8 cellular contexts compared by ENCODE assay signal in genomic region chr16:9094008-9094846, GRCh38. TPM values are rescaled to one million over a fixed set of nuclear protein-coding genes. Genes with fewer than 3 reads are reported as not detected.
A peak's percentile ranks its signal among the peaks of the same experiment; 100 is the strongest.
DNase-seq lines count a peak whose midpoint lies in the region; ATAC-seq and TF ChIP-seq lines count a peak whose summit lies in the region.

No MANE protein-coding gene starts in this region.

- H3K36me3 ChIP-seq in Caco-2 (ENCODE audit: control insufficient read depth, insufficient read depth, low read length) (peaks cover 3% of the 10 kb centered on the region), OCI-LY3 (replicated peaks; ENCODE audit: low read depth, low read length) (peaks cover 46% of the 10 kb centered on the region), endocrine pancreas (ENCODE audit: control insufficient read depth, insufficient read depth, low read length) (peaks cover 5% of the 10 kb centered on the region), neuron (ENCODE audit: insufficient read depth, low read length) (peaks cover 55% of the 10 kb centered on the region)

- POLR2A ChIA-PET in Caco-2 (lab: Charles Lee): no interaction called here

- H2AFZ ChIP-seq in OCI-LY3 (ENCODE audit: low read depth, low read length) (no peak overlapping the region), neuron (ENCODE audit: low read depth, low read length) (no peak overlapping the region)

- ATAC-seq in GM18870 (IDR thresholded peaks at IDR 0.05; ENCODE audit: unreplicated experiment) (no peak), HG03196 (IDR thresholded peaks at IDR 0.05; ENCODE audit: unreplicated experiment) (no peak)

- H3K9me3 Mint-ChIP-seq in Caco-2 (ENCODE audit: unreplicated experiment): no peaks in the 10 kb centered on the region

- H3K4me2 ChIP-seq in OCI-LY3 (ENCODE audit: low read length): peak overlapping the region; percentile 81

- H3K4me3 ChIP-seq in Caco-2 (ENCODE audit: low read depth, low read length): no peak overlapping the region
- peak overlapping the region; percentile 91 for H3K4me3 ChIP-seq in OCI-LY3 (ENCODE audit: low read length)
- H3K4me3 ChIP-seq in endocrine pancreas (ENCODE audit: control insufficient read depth, insufficient read depth, low read length): peak overlapping the region; percentile 96
- H3K4me3 ChIP-seq in neuron (ENCODE audit: low read length): peak overlapping the region; percentile 98

- H3K27ac ChIP-seq in OCI-LY3 (ENCODE audit: low read length): no peak overlapping the region

- no peak overlapping the region; the same call in 1 of the 2 replicates for H3K9ac ChIP-seq in OCI-LY3 (ENCODE audit: low read length)
- H3K9ac ChIP-seq in endocrine pancreas (ENCODE audit: control insufficient read depth, insufficient read depth, low read length): peak overlapping the region; percentile 47

- H3K4me1 ChIP-seq in Caco-2 (peaks cover 25% of the 10 kb centered on the region), OCI-LY3 (ENCODE audit: low read length) (peaks cover 36% of the 10 kb centered on the region), endocrine pancreas (ENCODE audit: control insufficient read depth, insufficient read depth, low read length) (peaks cover 26% of the 10 kb centered on the region), neuron (ENCODE audit: insufficient read depth, low read length) (peaks cover 32% of the 10 kb centered on the region)

- H3K4me1 Mint-ChIP-seq in Caco-2 (ENCODE audit: low read depth, unreplicated experiment): peaks cover 10% of the 10 kb centered on the region

- peaks cover 77% of the 10 kb centered on the region for H3K79me2 ChIP-seq in OCI-LY3 (ENCODE audit: low read length)

- TF ChIP-seq CTCF in Caco-2 (IDR thresholded peaks at IDR 0.05; ENCODE audit: insufficient read depth in 1 of 2, low read depth in 1 of 2, low read length in 1 of 2, severe bottlenecking in 1 of 2, unreplicated experiment in 1 of 2) (no peak), OCI-LY3 (IDR thresholded peaks at IDR 0.05; ENCODE audit: low read depth, low read length) (no peak)

- H3K9me3 ChIP-seq in Caco-2: no peaks in the 10 kb centered on the region
- no peaks in the 10 kb centered on the region for H3K9me3 ChIP-seq in OCI-LY3 (ENCODE audit: insufficient read depth, low read length)
- no peaks in the 10 kb centered on the region for H3K9me3 ChIP-seq in endocrine pancreas (ENCODE audit: control insufficient read depth, low read length)
- no peaks in the 10 kb centered on the region for H3K9me3 ChIP-seq in neuron (ENCODE audit: low read length)

- peak overlapping the region; percentile 100 for H3K27ac Mint-ChIP-seq in Caco-2 (ENCODE audit: unreplicated experiment)

- intact Hi-C loops in Caco-2 (cut with micrococcal nuclease; ENCODE audit: unreplicated experiment): loop anchor here (5.0 kb wide), 2 partner anchors 42 to 227 kb away; partner anchors contain the start of gene CARHSP1

- H4K20me1 ChIP-seq in OCI-LY3 (ENCODE audit: insufficient read depth, low read length): peaks cover 67% of the 10 kb centered on the region

- no peaks in the 10 kb centered on the region for H3K27me3 ChIP-seq in Caco-2 (replicated peaks; ENCODE audit: control insufficient read depth, insufficient read depth, low read length)
- H3K27me3 ChIP-seq in OCI-LY3 (ENCODE audit: low read depth, low read length): no peaks in the 10 kb centered on the region
- no peaks in the 10 kb centered on the region for H3K27me3 ChIP-seq in endocrine pancreas (ENCODE audit: control insufficient read depth, insufficient read depth, low read length)
- H3K27me3 ChIP-seq in neuron (ENCODE audit: insufficient read depth, low read length): no peaks in the 10 kb centered on the region

- CTCF ChIA-PET in Caco-2 (lab: Charles Lee): no interaction called here

- peak overlapping the region; percentile 100 for H3K4me3 Mint-ChIP-seq in Caco-2 (ENCODE audit: unreplicated experiment)

- no TSS peak for BruUV-seq in Caco-2 (replicated peaks; lab: Mats Ljungman, UMichigan)

- no peaks in the 10 kb centered on the region for H3K27me3 Mint-ChIP-seq in Caco-2 (ENCODE audit: insufficient read depth, unreplicated experiment)

- H3K36me3 Mint-ChIP-seq in Caco-2 (ENCODE audit: insufficient read depth, unreplicated experiment): peaks cover 59% of the 10 kb centered on the region

- DNase-seq in Caco-2 (no peak), NCI-H1417 treated with DMSO at 0.1 percent for 48 hours (lab: John Stamatoyannopoulos, UW) (no peak), OCI-M2 (lab: John Stamatoyannopoulos, UW; ENCODE audit: unreplicated experiment) (no peak)

RNA-seq across cellular contexts. Expression of gene HAPSTR1, which starts 2.8 kb away (rescaled TPM):
- total RNA-seq in Caco-2 (2022): 42.9 and 47.1 TPM in 2 replicates
